In the genomic region with DNA sequence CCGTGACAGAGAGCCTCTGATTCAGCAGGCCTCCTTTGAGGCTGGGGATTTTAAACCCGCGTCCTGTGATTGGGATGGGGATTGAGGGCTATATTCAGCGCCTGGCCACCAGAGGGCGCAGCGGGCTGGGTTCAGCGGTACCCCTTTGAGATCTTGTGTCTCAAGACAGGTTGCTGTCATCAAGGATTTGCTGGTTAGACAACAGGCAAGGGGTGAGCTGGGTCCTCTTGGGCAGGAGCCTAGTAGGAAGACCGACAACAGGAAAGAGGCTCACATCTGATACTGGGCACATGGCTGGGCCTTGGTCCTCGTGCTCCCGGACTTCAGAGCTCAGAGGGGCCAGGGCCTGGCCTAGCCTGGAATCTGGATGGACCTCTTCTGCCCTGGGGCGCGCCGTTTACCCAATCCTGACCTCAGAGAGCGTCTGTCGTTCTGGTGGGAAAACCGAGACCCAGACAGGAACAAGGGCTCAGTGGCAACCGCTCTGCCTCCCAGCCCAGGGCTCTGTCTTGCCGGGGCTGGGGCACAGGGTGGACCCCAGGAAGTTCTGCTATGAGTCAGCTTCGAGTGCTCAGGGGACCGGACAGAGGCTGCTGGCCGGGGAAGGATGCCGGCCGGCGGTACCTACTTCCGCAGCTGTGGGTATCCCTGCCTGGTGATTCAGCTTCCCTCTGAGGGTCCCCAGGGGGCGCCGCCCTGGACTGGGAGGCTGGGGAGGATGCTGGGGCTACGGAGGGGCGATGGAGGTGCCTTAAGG, we compare ENCODE assay signal across 8 cellular contexts. TPM values are rescaled to one million over a fixed set of nuclear protein-coding genes. Genes with fewer than 3 reads are reported as not detected.
DNase-seq lines count a peak whose midpoint lies in the region; ATAC-seq and TF ChIP-seq lines count a peak whose summit lies in the region.

No MANE protein-coding gene starts in this region.

- 14% methylated on average over 27 of the region's 29 CpGs for WGBS in prostate gland

- H3K9me3 Mint-ChIP-seq in T-cell = peaks cover 0 to 4% (median 0%) of the 10 kb centered on the region in 3 donors

- peak overlapping the region in 1 of 2 donors; percentile 53 for H3K4me3 ChIP-seq in prostate gland

- peaks cover 13 to 24% (median 20%) of the 10 kb centered on the region in 3 donors for H3K4me1 Mint-ChIP-seq in T-cell

- CTCF ChIA-PET in T-cell (lab: Charles Lee) = interaction anchor here (0.6 to 3.5 kb wide), 16 partner anchors 25 to 918 kb away, joined by 3 to 26 read pairs (median 4); a partner anchor contains a TSS

- intact Hi-C loops in left ventricle myocardium superior (cut with micrococcal nuclease) = loop anchor here (5.0 kb wide), 1 partner anchor 123 kb away; no protein-coding TSS in a partner anchor
- intact Hi-C loops in prostate gland (cut with DNase I) = loop anchor here (2.0 kb wide), 1 partner anchor 120 kb away; no protein-coding TSS in a partner anchor

- DNase-seq in NCI-H1417 treated with DMSO at 0.1 percent for 48 hours (lab: John Stamatoyannopoulos, UW) (peak; percentile 17), T-cell (peak; percentile 66 to 92 (median 84)), amniotic epithelial cell (ENCODE audit: low read depth) (peak; percentile 86), left ventricle myocardium superior (peak; percentile 90), prostate gland (ENCODE audit: low spot score) (peak; percentile 80), ureter (ENCODE audit: low spot score) (peak; percentile 90)

- H3K36me3 Mint-ChIP-seq in T-cell = peaks cover 4% of the 10 kb centered on the region

- no peaks in the 10 kb centered on the region for H3K9me3 ChIP-seq in prostate gland

- H3K27me3 Mint-ChIP-seq in T-cell = no peaks in the 10 kb centered on the region

- TF ChIP-seq CTCF in GM12873 (IDR thresholded peaks at IDR 0.05; ENCODE audit: insufficient read depth, low read depth, low read length, missing control alignments) (peak; percentile 96), prostate gland (IDR thresholded peaks at IDR 0.05) (peak; percentile 90 to 98 (median 97))

- peak; percentile 41 for ATAC-seq in HG02678 (IDR thresholded peaks at IDR 0.05; ENCODE audit: unreplicated experiment)
- ATAC-seq in T-cell (replicated peaks in 1 of 4) = peak; percentile 62 to 68 (median 64)
- ATAC-seq in left ventricle myocardium superior = peak; percentile 76

- no peaks in the 10 kb centered on the region for H3K36me3 ChIP-seq in prostate gland

- H3K27ac Mint-ChIP-seq in T-cell = peak overlapping the region; percentile 85 to 90

- POLR2A ChIA-PET in T-cell (lab: Charles Lee) = interaction anchor here in 1 of 2 donors (0.6 kb wide), 1 partner anchor 1354 kb away, joined by 7 read pairs; no protein-coding TSS in a partner anchor

- H3K27me3 ChIP-seq in prostate gland (replicated peaks; ENCODE audit: insufficient read depth) = no peaks in the 10 kb centered on the region

- H3K27ac ChIP-seq in prostate gland = peak overlapping the region; percentile 79 to 82

- H3K4me1 ChIP-seq in prostate gland (replicated peaks) = peaks cover 14% of the 10 kb centered on the region

- no peak for TF ChIP-seq POLR2A in prostate gland (IDR thresholded peaks at IDR 0.05)

- peak overlapping the region; percentile 75 to 85 (median 75) for H3K4me3 Mint-ChIP-seq in T-cell

RNA-seq across cellular contexts. Expression of a gene that starts 0.9 kb away (rescaled TPM):
- total RNA-seq in T-cell (1 to 10 TPM; 2.9 to 4.8 (median 3.5) TPM), left ventricle myocardium superior (3.1 TPM), prostate gland (10 to 100 TPM in 1 of 2 donors, 1 to 10 TPM in 1; 4.6 to 10.5 TPM), ureter (3.9 TPM)

RNA-seq across cellular contexts. Expression of a gene that starts 27.7 kb away (rescaled TPM):
- under 1 TPM; 0.26 to 0.65 (median 0.57) TPM for total RNA-seq in T-cell
- 14.6 TPM for total RNA-seq in left ventricle myocardium superior
- total RNA-seq in prostate gland = 10 to 100 TPM; 16.7 to 40.7 TPM
- 24.2 TPM for total RNA-seq in ureter

RNA-seq across cellular contexts. Expression of a gene that starts 33.0 kb away (rescaled TPM):
- 10 to 100 TPM in 3 of 5 donors, 1 to 10 TPM in 2; 9.4 to 19.4 (median 18.8) TPM for total RNA-seq in T-cell
- 2.5 TPM for total RNA-seq in left ventricle myocardium superior
- 10 to 100 TPM; 12.5 to 15.6 TPM for total RNA-seq in prostate gland
- 9.5 TPM for total RNA-seq in ureter

RNA-seq across cellular contexts. Expression of a gene that starts 42.9 kb away (rescaled TPM):
- total RNA-seq in T-cell = 10 to 100 TPM; 36.0 to 66.2 (median 63.1) TPM
- total RNA-seq in left ventricle myocardium superior = 21.6 TPM
- total RNA-seq in prostate gland = 10 to 100 TPM; 41.1 to 79.5 TPM
- total RNA-seq in ureter = 82.9 TPM

Comparison
In these comparisons a context has a peak if more than half of its experiments do, and no peak if none do; other contexts are left out.
1. DNase-seq: peak in every context shown above with its lines; median percentile 90 in left ventricle myocardium superior; 90 in ureter; 86 in amniotic epithelial cell; 84 in T-cell; 80 in prostate gland; 17 in NCI-H1417 treated with DMSO at 0.1 percent for 48 hours.